ENCODE assay signal across 16 cellular contexts in the genomic region with DNA sequence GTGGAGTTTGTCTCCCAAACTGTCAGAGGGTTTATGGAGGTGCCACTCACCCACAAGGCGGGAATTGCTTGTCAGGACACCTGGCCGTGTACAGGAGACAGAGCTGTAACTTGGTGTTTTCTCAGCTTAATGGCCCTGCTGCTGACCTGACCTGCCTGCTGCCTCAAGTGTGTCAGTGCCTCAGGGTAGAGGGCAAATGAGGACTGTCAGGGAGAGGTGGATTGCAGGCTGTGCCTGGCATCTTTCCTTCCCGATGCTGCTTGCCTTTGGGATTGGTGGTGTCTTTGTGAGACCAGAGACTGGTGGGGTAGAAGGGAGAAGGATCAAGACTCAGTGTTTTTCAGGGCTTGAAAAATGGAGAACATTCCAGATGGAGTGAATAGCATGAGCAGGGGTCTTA. TPM values are rescaled to one million over a fixed set of nuclear protein-coding genes. Genes with fewer than 3 reads are reported as not detected.
DNase-seq lines count a peak whose midpoint lies in the region; ATAC-seq, FAIRE-seq and TF ChIP-seq lines count a peak whose summit lies in the region.
"Had no signal": no experiment of that assay in that cellular context is flagged by ENCODE, and none has a peak within 500 bp of the region (broad histone marks: within the 10 kb centered on the region; RNA-seq: fewer than 3 reads in every experiment).

No MANE protein-coding gene starts in this region.

- H3K79me1 ChIP-seq in H1 (ENCODE audit: low read depth, low read length), result peaks cover 13% of the 10 kb centered on the region

- H3K23me2 ChIP-seq in H1 (ENCODE audit: low read depth, low read length), result no peaks in the 10 kb centered on the region

- no peaks in the 10 kb centered on the region for H3K79me2 ChIP-seq in H1 (ENCODE audit: control insufficient read depth in 1 of 2, insufficient read depth in 2 of 2, low read length in 2 of 2)

- no peak overlapping the region for H2AFZ ChIP-seq in H1 (ENCODE audit: low read length)

- H2BK5ac ChIP-seq in H1 (ENCODE audit: low read depth, low read length), result 0 out of 2 replicates have a peak overlapping the region, but pooled peaks have one; percentile 12

- peaks cover 45% of the 10 kb centered on the region for H3K36me3 Mint-ChIP-seq in CD4-positive, CD25-positive, alpha-beta regulatory T cell
- peaks cover 94% of the 10 kb centered on the region for H3K36me3 Mint-ChIP-seq in CD8-positive, alpha-beta T cell

- H3K14ac ChIP-seq in H1 (ENCODE audit: insufficient read length), result no peak overlapping the region

- no peak overlapping the region for H2BK15ac ChIP-seq in H1 (ENCODE audit: low read length)

- no peak overlapping the region for H2BK120ac ChIP-seq in H1 (replicated peaks; ENCODE audit: low read depth, low read length)

- H3K27ac ChIP-seq in CD4-positive, CD25-positive, alpha-beta regulatory T cell (ENCODE audit: insufficient read depth, low read length, poor library complexity, severe bottlenecking), result no peak overlapping the region
- no peak overlapping the region for H3K27ac ChIP-seq in CD8-positive, alpha-beta T cell (ENCODE audit: low read depth, low read length)
- H3K27ac ChIP-seq in H1 (ENCODE audit: low read depth, low read length) (no peak overlapping the region), psoas muscle (peak overlapping the region; percentile 93), body of pancreas (no peak overlapping the region)
- H3K27ac ChIP-seq: colonic mucosa, neutrophil, SJSA1 had no signal

- H4K8ac ChIP-seq in H1 (ENCODE audit: extremely low read depth, insufficient read depth, low read length), result no peak overlapping the region

- CTCF ChIA-PET in CD8-positive, alpha-beta T cell (lab: Charles Lee), result interaction anchor here (1.1 to 5.8 kb wide), 4 partner anchors 10 to 425 kb away, joined by 3 to 47 read pairs (median 5); no protein-coding TSS in a partner anchor
- CTCF ChIA-PET in H1 (lab: Charles Lee; ENCODE audit: partially characterized antibody), result interaction anchor here (0.8 to 15.0 kb wide), 7 partner anchors 7 to 33 kb away, joined by 3 to 197 read pairs (median 11); a partner anchor contains a TSS

- H3K27ac Mint-ChIP-seq in CD4-positive, CD25-positive, alpha-beta regulatory T cell, result peak overlapping the region in 2 of 3 donors; percentile 27 to 95
- peak overlapping the region; percentile 52 for H3K27ac Mint-ChIP-seq in CD8-positive, alpha-beta T cell
- H3K27ac Mint-ChIP-seq: activated B cell treated with CpG ODN at 0.5 μM for 24 hours had no signal

- DNase-seq in CD4-positive, CD25-positive, alpha-beta regulatory T cell, result no peak
- no peak for DNase-seq in CD8-positive, alpha-beta T cell
- no peak for DNase-seq in H1 (ENCODE audit: low read depth in 1 of 2, low spot score in 2 of 2)
- peak in 1 of 2 donors; percentile 52 for DNase-seq in psoas muscle
- DNase-seq in body of pancreas, result no peak
- no peak for DNase-seq in activated effector memory CD4-positive, alpha-beta T cell treated with Interleukin-2 at 50 U/mL for 16 hours
- DNase-seq: activated B cell treated with CpG ODN at 0.5 μM for 24 hours, colonic mucosa, left ventricle myocardium superior, NCI-H1048, NCI-H526 treated with DMSO at 0.1 percent for 48 hours, OCI-M1 had no signal

- no peak overlapping the region for H3K9ac ChIP-seq in H1 (replicated peaks in 1 of 4; ENCODE audit: extremely low read depth in 1 of 4, low read depth in 3 of 4, low read length in 3 of 4)

- no peak for FAIRE-seq in H1 (lab: Jason Lieb, UNC)

- H3K9me3 ChIP-seq in CD4-positive, CD25-positive, alpha-beta regulatory T cell (ENCODE audit: control insufficient read depth in 2 of 2, low read length in 2 of 2), result no peaks in the 10 kb centered on the region
- no peaks in the 10 kb centered on the region for H3K9me3 ChIP-seq in CD8-positive, alpha-beta T cell (ENCODE audit: low read length)
- no peaks in the 10 kb centered on the region for H3K9me3 ChIP-seq in H1 (ENCODE audit: insufficient read depth in 2 of 2, low read depth in 1 of 2, low read length in 1 of 2)
- H3K9me3 ChIP-seq in psoas muscle, result no peaks in the 10 kb centered on the region
- H3K9me3 ChIP-seq in body of pancreas, result no peaks in the 10 kb centered on the region
- H3K9me3 ChIP-seq: colonic mucosa, neutrophil, SJSA1 had no signal

- no peak overlapping the region for H2BK20ac ChIP-seq in H1 (ENCODE audit: low read length)

- H3K27me3 Mint-ChIP-seq in CD4-positive, CD25-positive, alpha-beta regulatory T cell, result no peaks in the 10 kb centered on the region
- H3K27me3 Mint-ChIP-seq in CD8-positive, alpha-beta T cell (ENCODE audit: low read depth), result no peaks in the 10 kb centered on the region
- H3K27me3 Mint-ChIP-seq: activated B cell treated with CpG ODN at 0.5 μM for 24 hours had no signal

- H3K4me3 Mint-ChIP-seq in CD4-positive, CD25-positive, alpha-beta regulatory T cell, result no peak overlapping the region
- H3K4me3 Mint-ChIP-seq in CD8-positive, alpha-beta T cell, result no peak overlapping the region
- H3K4me3 Mint-ChIP-seq: activated B cell treated with CpG ODN at 0.5 μM for 24 hours had no signal

- H4K20me1 ChIP-seq in H1 (replicated peaks in 1 of 2; ENCODE audit: control insufficient read depth in 1 of 2, insufficient read depth in 2 of 2, low read length in 2 of 2), result peaks cover 6 to 17% of the 10 kb centered on the region in 2 experiments

- no peaks in the 10 kb centered on the region for H3K27me3 ChIP-seq in CD4-positive, CD25-positive, alpha-beta regulatory T cell (ENCODE audit: control insufficient read depth, insufficient read depth, low read length)
- no peaks in the 10 kb centered on the region for H3K27me3 ChIP-seq in CD8-positive, alpha-beta T cell (ENCODE audit: insufficient read depth, low read length)
- no peaks in the 10 kb centered on the region for H3K27me3 ChIP-seq in H1 (replicated peaks in 1 of 4; ENCODE audit: control insufficient read depth in 3 of 4, extremely low read depth in 1 of 4, insufficient read depth in 3 of 4, low read length in 3 of 4)
- no peaks in the 10 kb centered on the region for H3K27me3 ChIP-seq in psoas muscle (ENCODE audit: insufficient read depth in 3 of 3, low read length in 2 of 3)
- H3K27me3 ChIP-seq in body of pancreas, result no peaks in the 10 kb centered on the region
- H3K27me3 ChIP-seq: colonic mucosa, neutrophil, SJSA1 had no signal

- no peak for TF ChIP-seq RAD21 in H1 (IDR thresholded peaks at IDR 0.05 in 1 of 2, conservative IDR thresholded peaks at IDR 0.05 in 1 of 2; ENCODE audit: low read depth in 2 of 2, low read length in 2 of 2)

- H3K36me3 ChIP-seq in CD4-positive, CD25-positive, alpha-beta regulatory T cell (ENCODE audit: control insufficient read depth, insufficient read depth, low read length), result peaks cover 93% of the 10 kb centered on the region
- peaks cover 80% of the 10 kb centered on the region for H3K36me3 ChIP-seq in CD8-positive, alpha-beta T cell (ENCODE audit: insufficient read depth, low read length)
- H3K36me3 ChIP-seq in H1 (ENCODE audit: control insufficient read depth in 2 of 4, insufficient read depth in 4 of 4, low read length in 3 of 4) (peaks cover 24 to 71% (median 54%) of the 10 kb centered on the region in 4 experiments), psoas muscle (ENCODE audit: insufficient read depth in 1 of 2, low read depth in 1 of 2) (peaks cover 9 to 71% of the 10 kb centered on the region in 2 donors), body of pancreas (replicated peaks in 1 of 2; ENCODE audit: insufficient read depth in 1 of 2, low read depth in 2 of 2) (peaks cover 0 to 22% of the 10 kb centered on the region in 2 donors)

- intact Hi-C loops in CD8-positive, alpha-beta T cell (cut with DNase I, micrococcal nuclease), result no loop called here
- intact Hi-C loops in psoas muscle (cut with DNase I) (no loop called here), body of pancreas (cut with DNase I) (loop anchor here (10.0 kb wide), 2 partner anchors 268 to 418 kb away; no protein-coding TSS in a partner anchor)

- POLR2A ChIA-PET in CD8-positive, alpha-beta T cell (lab: Charles Lee), result interaction anchor here (1.6 kb wide), 1 partner anchor 11 kb away, joined by 10 read pairs; no protein-coding TSS in a partner anchor
- POLR2A ChIA-PET in H1 (lab: Charles Lee; ENCODE audit: partially characterized antibody), result interaction anchor here (0.9 to 30.8 kb wide), 5 partner anchors 1 to 405 kb away, joined by 3 to 633 read pairs (median 4); no protein-coding TSS in a partner anchor

- H3K4me1 Mint-ChIP-seq in CD4-positive, CD25-positive, alpha-beta regulatory T cell, result peaks cover 3 to 20% (median 7%) of the 10 kb centered on the region in 4 donors
- H3K4me1 Mint-ChIP-seq in CD8-positive, alpha-beta T cell (ENCODE audit: low read depth), result peaks cover 7% of the 10 kb centered on the region
- H3K4me1 Mint-ChIP-seq: activated B cell treated with CpG ODN at 0.5 μM for 24 hours had no signal

- TF ChIP-seq EP300 in H1 (IDR thresholded peaks at IDR 0.05; ENCODE audit: borderline replicate concordance in 1 of 2, low read depth in 2 of 2, low read length in 2 of 2), result no peak

- ATAC-seq in CD4-positive, CD25-positive, alpha-beta regulatory T cell (ENCODE audit: low read depth in 2 of 2), result no peak
- ATAC-seq in CD8-positive, alpha-beta T cell, result no peak
- ATAC-seq in psoas muscle (no peak), body of pancreas (no peak), GM21786 (IDR thresholded peaks at IDR 0.05; ENCODE audit: unreplicated experiment) (no peak)
- ATAC-seq: left ventricle myocardium superior had no signal

- TF ChIP-seq CTCF in CD8-positive, alpha-beta T cell (IDR thresholded peaks at IDR 0.05), result no peak
- TF ChIP-seq CTCF in H1 (IDR thresholded peaks at IDR 0.05; ENCODE audit: control extremely low read depth in 1 of 3, insufficient read depth in 1 of 3, low read depth in 1 of 3, low read length in 3 of 3), result no peak
- TF ChIP-seq CTCF in psoas muscle (IDR thresholded peaks at IDR 0.05), result no peak
- TF ChIP-seq CTCF in body of pancreas (IDR thresholded peaks at IDR 0.05), result no peak

- H3K4ac ChIP-seq in H1 (replicated peaks; ENCODE audit: insufficient read length, low read depth, low read length), result no peak overlapping the region

- 90% methylated on average over 3 of the region's 3 CpGs; no CpG with 5 or more reads in 1 of the 2 experiments for WGBS in H1 (ENCODE audit: extremely low coverage in 1 of 2, insufficient coverage in 1 of 2, insufficient read length in 1 of 2, insufficient replicate concordance in 2 of 2, low coverage in 1 of 2, low lambda C conversion rate in 2 of 2, missing lambda C conversion rate in 1 of 2), 2 experiments
- WGBS in psoas muscle, 3 donors, result 33 to 62% (median 43%) methylated on average over 3 of the region's 3 CpGs
- WGBS in body of pancreas, 2 donors, result 75 to 78% methylated on average over 3 of the region's 3 CpGs

- H2AK5ac ChIP-seq in H1 (ENCODE audit: low read depth, low read length), result no peak overlapping the region

- no peak overlapping the region for H3K56ac ChIP-seq in H1 (replicated peaks; ENCODE audit: insufficient read length, low read depth, low read length)

- no peak overlapping the region for H4K5ac ChIP-seq in H1 (ENCODE audit: insufficient read length, low read depth, low read length)

- no peak overlapping the region for H3K18ac ChIP-seq in H1 (ENCODE audit: extremely low read depth, low read length)

- no peak overlapping the region for H3K4me3 ChIP-seq in CD4-positive, CD25-positive, alpha-beta regulatory T cell (ENCODE audit: low read depth, low read length)
- H3K4me3 ChIP-seq in CD8-positive, alpha-beta T cell (ENCODE audit: low read depth, low read length), result no peak overlapping the region
- H3K4me3 ChIP-seq in H1 (ENCODE audit: extremely low read depth in 1 of 4, insufficient read depth in 2 of 4, low read depth in 3 of 4, low read length in 4 of 4), result no peak overlapping the region
- no peak overlapping the region for H3K4me3 ChIP-seq in psoas muscle
- no peak overlapping the region for H3K4me3 ChIP-seq in body of pancreas
- H3K4me3 ChIP-seq: colonic mucosa, SJSA1 had no signal

- H4K91ac ChIP-seq in H1 (replicated peaks; ENCODE audit: insufficient read length, low read length), result no peak overlapping the region

- H3K4me2 ChIP-seq in H1 (ENCODE audit: insufficient read depth in 1 of 2, low read depth in 2 of 2, low read length in 2 of 2), result no peak overlapping the region

- no peak overlapping the region for H3K23ac ChIP-seq in H1 (ENCODE audit: insufficient read length)

- TF ChIP-seq POLR2A in H1 (IDR thresholded peaks at IDR 0.05; ENCODE audit: control extremely low read depth in 1 of 2, low read depth in 2 of 2, low read length in 2 of 2), result no peak
- no peak for TF ChIP-seq POLR2A in body of pancreas (IDR thresholded peaks at IDR 0.05)

- no peaks in the 10 kb centered on the region for H3K4me1 ChIP-seq in CD4-positive, CD25-positive, alpha-beta regulatory T cell (ENCODE audit: control insufficient read depth, insufficient read depth, low read length, poor library complexity, severe bottlenecking)
- H3K4me1 ChIP-seq in CD8-positive, alpha-beta T cell (ENCODE audit: insufficient read depth, low read length), result no peaks in the 10 kb centered on the region
- H3K4me1 ChIP-seq in H1 (replicated peaks in 1 of 4; ENCODE audit: control insufficient read depth in 3 of 4, insufficient read depth in 4 of 4, low read length in 3 of 4) (no peaks in the 10 kb centered on the region), psoas muscle (peaks cover 93% of the 10 kb centered on the region), body of pancreas (no peaks in the 10 kb centered on the region)
- H3K4me1 ChIP-seq: colonic mucosa, SJSA1 had no signal

- no peaks in the 10 kb centered on the region for H3K9me3 Mint-ChIP-seq in CD4-positive, CD25-positive, alpha-beta regulatory T cell
- no peaks in the 10 kb centered on the region for H3K9me3 Mint-ChIP-seq in CD8-positive, alpha-beta T cell
- H3K9me3 Mint-ChIP-seq: activated B cell treated with CpG ODN at 0.5 μM for 24 hours had no signal

- no peak overlapping the region for H2BK12ac ChIP-seq in H1 (ENCODE audit: low read depth, low read length)

RNA-seq across cellular contexts. Expression of a gene that starts 31.4 kb away (rescaled TPM):
- total RNA-seq in CD4-positive, CD25-positive, alpha-beta regulatory T cell, result 2.7 TPM
- polyA plus RNA-seq in CD4-positive, CD25-positive, alpha-beta regulatory T cell, result 1 to 10 TPM; 4.2 to 6.8 (median 6.2) TPM
- total RNA-seq in CD8-positive, alpha-beta T cell, result 1 to 10 TPM in 1 of 2 experiments, not detected in 1; 1.2 TPM
- total RNA-seq in H1 (2021; fragmentation: NEBNext Ultra II Directional; extraction: Animal tissue kit (Norgen Biotek cat#: 25700)), result 6.7 and 9.5 TPM in 2 replicates
- polyA plus RNA-seq in H1 (2011; rRNA removed) (27.9 and 38.9 TPM in 2 replicates), psoas muscle (1 to 10 TPM; 2.4 to 6.2 (median 4.2) TPM)
- 16.2 TPM for polyA plus RNA-seq in H1 (2011; cell fraction: cytosol; rRNA removed)
- 13.8 TPM for polyA plus RNA-seq in H1 (2011; cell fraction: nucleus; rRNA removed)
- 7.9 to 14.5 TPM (median 11.6 TPM) in 4 replicates for polyA plus RNA-seq in H1 (2012, experiment 1 of 2)
- 10.1 TPM for polyA plus RNA-seq in H1 (2012, experiment 2 of 2)
- 9.7 TPM for polyA plus RNA-seq in H1 (2013, experiment 1 of 2)
- polyA plus RNA-seq in H1 (2013, experiment 2 of 2), result 10.5 TPM
- 10.7 and 11.6 TPM in 2 replicates for polyA minus RNA-seq in H1 (2011; rRNA and poly(A)+ RNA removed)
- 8.9 TPM for polyA minus RNA-seq in H1 (2011; cell fraction: cytosol; rRNA and poly(A)+ RNA removed)
- 5.7 TPM for polyA minus RNA-seq in H1 (2011; cell fraction: nucleus; rRNA and poly(A)+ RNA removed)
- total RNA-seq in psoas muscle (1 to 10 TPM; 3.9 to 7.7 (median 6.3) TPM), body of pancreas (1 to 10 TPM; 6.2 to 7.6 TPM)

RNA-seq across cellular contexts. Expression of a gene that starts 31.6 kb away (rescaled TPM):
- total RNA-seq in CD4-positive, CD25-positive, alpha-beta regulatory T cell, result 24.8 TPM
- polyA plus RNA-seq in CD4-positive, CD25-positive, alpha-beta regulatory T cell, result 1 to 10 TPM; 3.0 to 5.7 (median 4.3) TPM
- total RNA-seq in CD8-positive, alpha-beta T cell, result 100 to 1,000 TPM; 117 to 128 TPM
- 0.63 and 0.82 TPM in 2 replicates for total RNA-seq in H1 (2021; fragmentation: NEBNext Ultra II Directional; extraction: Animal tissue kit (Norgen Biotek cat#: 25700))
- polyA plus RNA-seq in H1 (2011; rRNA removed) (0.85 and 3.3 TPM in 2 replicates), psoas muscle (under 1 TPM; 0.08 to 0.74 (median 0.26) TPM)
- polyA plus RNA-seq in H1 (2011; cell fraction: cytosol; rRNA removed), result 1.7 TPM
- polyA plus RNA-seq in H1 (2011; cell fraction: nucleus; rRNA removed), result 10.3 TPM
- polyA plus RNA-seq in H1 (2012, experiment 1 of 2), result 1.6 to 1.7 TPM (median 1.7 TPM) in 4 replicates
- 0.87 TPM for polyA plus RNA-seq in H1 (2012, experiment 2 of 2)
- 0.65 TPM for polyA plus RNA-seq in H1 (2013, experiment 1 of 2)
- 0.81 TPM for polyA plus RNA-seq in H1 (2013, experiment 2 of 2)
- polyA minus RNA-seq in H1 (2011; rRNA and poly(A)+ RNA removed), result 0.41 and 1.2 TPM in 2 replicates
- polyA minus RNA-seq in H1 (2011; cell fraction: cytosol; rRNA and poly(A)+ RNA removed), result 2.7 TPM
- polyA minus RNA-seq in H1 (2011; cell fraction: nucleus; rRNA and poly(A)+ RNA removed), result 1.7 TPM
- total RNA-seq in psoas muscle (under 1 TPM in 3 of 4 donors, not detected in 1; 0.59 to 0.82 (median 0.64) TPM), body of pancreas (1 to 10 TPM in 1 of 2 donors, not detected in 1; 1.0 TPM)
- total RNA-seq: G401, SJSA1 had no signal

Comparison
In these comparisons a context has a peak if more than half of its experiments do, and no peak if none do; other contexts are left out.
1. RNA of a gene that starts 31.6 kb away (total RNA-seq): 117 to 128 TPM in CD8-positive, alpha-beta T cell and 24.8 TPM in CD4-positive, CD25-positive, alpha-beta regulatory T cell (single experiment); 1.0 TPM in body of pancreas, 0.63 to 0.82 TPM in H1 and 0.59 to 0.82 TPM in psoas muscle; every median in the first group is over 10 times any median in the second.